2 cellular contexts compared by ENCODE assay signal in the genomic region with DNA sequence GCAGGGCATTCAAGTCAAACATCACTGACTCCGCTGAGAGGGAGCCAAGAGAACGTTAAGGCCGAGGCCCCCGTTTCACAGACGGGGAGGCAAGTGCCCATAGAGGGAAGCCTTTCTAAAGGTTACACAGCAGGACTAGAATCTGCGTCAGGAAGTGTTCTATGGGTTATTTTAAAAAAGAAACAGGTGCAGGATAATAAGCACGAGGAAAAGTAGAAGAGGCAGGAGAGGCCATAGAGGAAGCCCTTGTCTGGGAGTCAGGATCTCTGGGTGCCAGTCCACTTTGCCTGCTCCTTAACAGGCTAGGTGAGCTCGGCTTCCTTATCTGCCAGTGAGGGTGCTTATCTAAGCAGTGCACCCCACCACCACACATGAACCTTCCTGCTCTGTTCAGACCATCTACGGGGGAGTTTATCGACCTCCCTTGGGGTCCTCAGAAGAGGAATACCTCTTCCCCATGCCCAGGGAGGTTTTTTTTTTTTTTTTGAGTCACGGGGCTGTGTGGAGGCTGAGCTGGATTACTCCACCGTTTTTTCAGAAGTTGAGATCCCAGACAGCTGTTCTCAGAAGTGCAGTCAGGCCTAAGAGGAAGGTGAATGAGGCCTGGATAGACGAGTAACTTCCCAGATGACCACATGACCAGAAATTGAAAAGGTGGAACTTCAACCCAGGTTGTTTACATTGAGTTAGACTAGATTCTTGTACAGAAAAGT.
TF ChIP-seq lines count a peak whose summit lies in the region.

No MANE protein-coding gene starts in this region.

TF ChIP-seq in SK-N-SH, 30 proteins besides CTCF, POLR2A, EP300 and RAD21 (continued from another document):
- TF ChIP-seq TAF1 (IDR thresholded peaks at IDR 0.05; ENCODE audit: borderline replicate concordance, low read depth, low read length) (no peak), TEAD4 (IDR thresholded peaks at IDR 0.05; ENCODE audit: borderline replicate concordance, insufficient read depth) (no peak), RCOR1 (IDR thresholded peaks at IDR 0.05; ENCODE audit: low read length) (no peak), EZH2phosphoT487 (IDR thresholded peaks at IDR 0.05; ENCODE audit: borderline replicate concordance, low read depth) (no peak), FOSL2 (IDR thresholded peaks at IDR 0.05; ENCODE audit: borderline replicate concordance, low read depth) (no peak), RFX5 (IDR thresholded peaks at IDR 0.05; ENCODE audit: low read length) (no peak)
- TF ChIP-seq, protein P1, sequence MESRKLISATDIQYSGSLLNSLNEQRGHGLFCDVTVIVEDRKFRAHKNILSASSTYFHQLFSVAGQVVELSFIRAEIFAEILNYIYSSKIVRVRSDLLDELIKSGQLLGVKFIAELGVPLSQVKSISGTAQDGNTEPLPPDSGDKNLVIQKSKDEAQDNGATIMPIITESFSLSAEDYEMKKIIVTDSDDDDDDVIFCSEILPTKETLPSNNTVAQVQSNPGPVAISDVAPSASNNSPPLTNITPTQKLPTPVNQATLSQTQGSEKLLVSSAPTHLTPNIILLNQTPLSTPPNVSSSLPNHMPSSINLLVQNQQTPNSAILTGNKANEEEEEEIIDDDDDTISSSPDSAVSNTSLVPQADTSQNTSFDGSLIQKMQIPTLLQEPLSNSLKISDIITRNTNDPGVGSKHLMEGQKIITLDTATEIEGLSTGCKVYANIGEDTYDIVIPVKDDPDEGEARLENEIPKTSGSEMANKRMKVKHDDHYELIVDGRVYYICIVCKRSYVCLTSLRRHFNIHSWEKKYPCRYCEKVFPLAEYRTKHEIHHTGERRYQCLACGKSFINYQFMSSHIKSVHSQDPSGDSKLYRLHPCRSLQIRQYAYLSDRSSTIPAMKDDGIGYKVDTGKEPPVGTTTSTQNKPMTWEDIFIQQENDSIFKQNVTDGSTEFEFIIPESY (IDR thresholded peaks at IDR 0.05; ENCODE audit: borderline replicate concordance, low read depth), result no peak
- TF ChIP-seq, protein P2, sequence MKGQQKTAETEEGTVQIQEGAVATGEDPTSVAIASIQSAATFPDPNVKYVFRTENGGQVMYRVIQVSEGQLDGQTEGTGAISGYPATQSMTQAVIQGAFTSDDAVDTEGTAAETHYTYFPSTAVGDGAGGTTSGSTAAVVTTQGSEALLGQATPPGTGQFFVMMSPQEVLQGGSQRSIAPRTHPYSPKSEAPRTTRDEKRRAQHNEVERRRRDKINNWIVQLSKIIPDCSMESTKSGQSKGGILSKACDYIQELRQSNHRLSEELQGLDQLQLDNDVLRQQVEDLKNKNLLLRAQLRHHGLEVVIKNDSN (IDR thresholded peaks at IDR 0.05; ENCODE audit: borderline replicate concordance, low read depth), result no peak
- TF ChIP-seq, protein P3, sequence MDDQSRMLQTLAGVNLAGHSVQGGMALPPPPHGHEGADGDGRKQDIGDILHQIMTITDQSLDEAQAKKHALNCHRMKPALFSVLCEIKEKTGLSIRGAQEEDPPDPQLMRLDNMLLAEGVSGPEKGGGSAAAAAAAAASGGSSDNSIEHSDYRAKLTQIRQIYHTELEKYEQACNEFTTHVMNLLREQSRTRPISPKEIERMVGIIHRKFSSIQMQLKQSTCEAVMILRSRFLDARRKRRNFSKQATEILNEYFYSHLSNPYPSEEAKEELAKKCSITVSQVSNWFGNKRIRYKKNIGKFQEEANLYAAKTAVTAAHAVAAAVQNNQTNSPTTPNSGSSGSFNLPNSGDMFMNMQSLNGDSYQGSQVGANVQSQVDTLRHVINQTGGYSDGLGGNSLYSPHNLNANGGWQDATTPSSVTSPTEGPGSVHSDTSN (IDR thresholded peaks at IDR 0.05), result no peak
TF ChIP-seq in SK-N-SH: peak in this region for 0.

TF ChIP-seq in SK-N-SH treated with all-trans-retinoic acid at 6 μM for 48 hours, 23 proteins besides CTCF, POLR2A, EP300 and RAD21 (continued from another document):
- TF ChIP-seq, protein P4, sequence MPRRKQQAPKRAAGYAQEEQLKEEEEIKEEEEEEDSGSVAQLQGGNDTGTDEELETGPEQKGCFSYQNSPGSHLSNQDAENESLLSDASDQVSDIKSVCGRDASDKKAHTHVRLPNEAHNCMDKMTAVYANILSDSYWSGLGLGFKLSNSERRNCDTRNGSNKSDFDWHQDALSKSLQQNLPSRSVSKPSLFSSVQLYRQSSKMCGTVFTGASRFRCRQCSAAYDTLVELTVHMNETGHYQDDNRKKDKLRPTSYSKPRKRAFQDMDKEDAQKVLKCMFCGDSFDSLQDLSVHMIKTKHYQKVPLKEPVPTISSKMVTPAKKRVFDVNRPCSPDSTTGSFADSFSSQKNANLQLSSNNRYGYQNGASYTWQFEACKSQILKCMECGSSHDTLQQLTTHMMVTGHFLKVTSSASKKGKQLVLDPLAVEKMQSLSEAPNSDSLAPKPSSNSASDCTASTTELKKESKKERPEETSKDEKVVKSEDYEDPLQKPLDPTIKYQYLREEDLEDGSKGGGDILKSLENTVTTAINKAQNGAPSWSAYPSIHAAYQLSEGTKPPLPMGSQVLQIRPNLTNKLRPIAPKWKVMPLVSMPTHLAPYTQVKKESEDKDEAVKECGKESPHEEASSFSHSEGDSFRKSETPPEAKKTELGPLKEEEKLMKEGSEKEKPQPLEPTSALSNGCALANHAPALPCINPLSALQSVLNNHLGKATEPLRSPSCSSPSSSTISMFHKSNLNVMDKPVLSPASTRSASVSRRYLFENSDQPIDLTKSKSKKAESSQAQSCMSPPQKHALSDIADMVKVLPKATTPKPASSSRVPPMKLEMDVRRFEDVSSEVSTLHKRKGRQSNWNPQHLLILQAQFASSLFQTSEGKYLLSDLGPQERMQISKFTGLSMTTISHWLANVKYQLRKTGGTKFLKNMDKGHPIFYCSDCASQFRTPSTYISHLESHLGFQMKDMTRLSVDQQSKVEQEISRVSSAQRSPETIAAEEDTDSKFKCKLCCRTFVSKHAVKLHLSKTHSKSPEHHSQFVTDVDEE (CRISPR knock-in tag; IDR thresholded peaks at IDR 0.05), result no peak
- TF ChIP-seq ZFP30 (CRISPR knock-in tag; IDR thresholded peaks at IDR 0.05) (no peak), BACH2 (CRISPR knock-in tag; IDR thresholded peaks at IDR 0.05; ENCODE audit: borderline replicate concordance) (no peak), TCF4 (CRISPR knock-in tag; IDR thresholded peaks at IDR 0.05; ENCODE audit: borderline replicate concordance) (no peak), ZNF8 (CRISPR knock-in tag; IDR thresholded peaks at IDR 0.05) (no peak), GLIS3 (CRISPR knock-in tag; IDR thresholded peaks at IDR 0.05) (no peak), ZNF70 (CRISPR knock-in tag; IDR thresholded peaks at IDR 0.05) (no peak), ARNTL (CRISPR knock-in tag; IDR thresholded peaks at IDR 0.05; ENCODE audit: borderline replicate concordance, low read depth) (no peak), ZC3H10 (CRISPR knock-in tag; IDR thresholded peaks at IDR 0.05) (no peak), PPARA (CRISPR knock-in tag; IDR thresholded peaks at IDR 0.05; ENCODE audit: borderline replicate concordance) (no peak), RARB (CRISPR knock-in tag; IDR thresholded peaks at IDR 0.05) (no peak)
- TF ChIP-seq, protein P5, sequence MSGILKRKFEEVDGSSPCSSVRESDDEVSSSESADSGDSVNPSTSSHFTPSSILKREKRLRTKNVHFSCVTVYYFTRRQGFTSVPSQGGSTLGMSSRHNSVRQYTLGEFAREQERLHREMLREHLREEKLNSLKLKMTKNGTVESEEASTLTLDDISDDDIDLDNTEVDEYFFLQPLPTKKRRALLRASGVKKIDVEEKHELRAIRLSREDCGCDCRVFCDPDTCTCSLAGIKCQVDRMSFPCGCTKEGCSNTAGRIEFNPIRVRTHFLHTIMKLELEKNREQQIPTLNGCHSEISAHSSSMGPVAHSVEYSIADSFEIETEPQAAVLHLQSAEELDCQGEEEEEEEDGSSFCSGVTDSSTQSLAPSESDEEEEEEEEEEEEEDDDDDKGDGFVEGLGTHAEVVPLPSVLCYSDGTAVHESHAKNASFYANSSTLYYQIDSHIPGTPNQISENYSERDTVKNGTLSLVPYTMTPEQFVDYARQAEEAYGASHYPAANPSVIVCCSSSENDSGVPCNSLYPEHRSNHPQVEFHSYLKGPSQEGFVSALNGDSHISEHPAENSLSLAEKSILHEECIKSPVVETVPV (CRISPR knock-in tag; IDR thresholded peaks at IDR 0.05), result no peak
- TF ChIP-seq, protein P6, sequence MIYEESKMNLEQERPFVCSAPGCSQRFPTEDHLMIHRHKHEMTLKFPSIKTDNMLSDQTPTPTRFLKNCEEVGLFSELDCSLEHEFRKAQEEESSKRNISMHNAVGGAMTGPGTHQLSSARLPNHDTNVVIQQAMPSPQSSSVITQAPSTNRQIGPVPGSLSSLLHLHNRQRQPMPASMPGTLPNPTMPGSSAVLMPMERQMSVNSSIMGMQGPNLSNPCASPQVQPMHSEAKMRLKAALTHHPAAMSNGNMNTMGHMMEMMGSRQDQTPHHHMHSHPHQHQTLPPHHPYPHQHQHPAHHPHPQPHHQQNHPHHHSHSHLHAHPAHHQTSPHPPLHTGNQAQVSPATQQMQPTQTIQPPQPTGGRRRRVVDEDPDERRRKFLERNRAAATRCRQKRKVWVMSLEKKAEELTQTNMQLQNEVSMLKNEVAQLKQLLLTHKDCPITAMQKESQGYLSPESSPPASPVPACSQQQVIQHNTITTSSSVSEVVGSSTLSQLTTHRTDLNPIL (CRISPR knock-in tag; IDR thresholded peaks at IDR 0.05; ENCODE audit: low read depth), result no peak
- TF ChIP-seq, protein P7, sequence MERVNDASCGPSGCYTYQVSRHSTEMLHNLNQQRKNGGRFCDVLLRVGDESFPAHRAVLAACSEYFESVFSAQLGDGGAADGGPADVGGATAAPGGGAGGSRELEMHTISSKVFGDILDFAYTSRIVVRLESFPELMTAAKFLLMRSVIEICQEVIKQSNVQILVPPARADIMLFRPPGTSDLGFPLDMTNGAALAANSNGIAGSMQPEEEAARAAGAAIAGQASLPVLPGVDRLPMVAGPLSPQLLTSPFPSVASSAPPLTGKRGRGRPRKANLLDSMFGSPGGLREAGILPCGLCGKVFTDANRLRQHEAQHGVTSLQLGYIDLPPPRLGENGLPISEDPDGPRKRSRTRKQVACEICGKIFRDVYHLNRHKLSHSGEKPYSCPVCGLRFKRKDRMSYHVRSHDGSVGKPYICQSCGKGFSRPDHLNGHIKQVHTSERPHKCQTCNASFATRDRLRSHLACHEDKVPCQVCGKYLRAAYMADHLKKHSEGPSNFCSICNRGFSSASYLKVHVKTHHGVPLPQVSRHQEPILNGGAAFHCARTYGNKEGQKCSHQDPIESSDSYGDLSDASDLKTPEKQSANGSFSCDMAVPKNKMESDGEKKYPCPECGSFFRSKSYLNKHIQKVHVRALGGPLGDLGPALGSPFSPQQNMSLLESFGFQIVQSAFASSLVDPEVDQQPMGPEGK (CRISPR knock-in tag; IDR thresholded peaks at IDR 0.05; ENCODE audit: borderline replicate concordance), result no peak
TF ChIP-seq in SK-N-SH treated with all-trans-retinoic acid at 6 μM for 48 hours: peak in this region for 0.
